Comparison of ENCODE assay signal across 30 cellular contexts in genomic region chr1:181295215-181295614, GRCh38.
"Had no signal": no experiment of that assay in that cellular context is flagged by ENCODE, and none has a peak within 500 bp of the region (broad histone marks: within the 10 kb centered on the region; RNA-seq: fewer than 3 reads in every experiment).

No MANE protein-coding gene starts in this region.

- H3K9me3 ChIP-seq: ascending aorta had no signal

- H3K4me1 ChIP-seq: ascending aorta had no signal

- DNase-seq: activated B cell treated with CpG ODN at 0.5 μM for 24 hours; activated CD4-positive, alpha-beta memory T cell treated with anti-CD3 and anti-CD28 coated beads for 36 hours; activated CD4-positive, alpha-beta T cell treated with anti-CD3 and anti-CD28 coated beads for 4 hours; activated CD4-positive, alpha-beta T cell treated with anti-CD3 and anti-CD28 coated beads, Interleukin-2, amount 10 ng/mL, durations not matched to agents 24 days and 14 days; activated CD4-positive, alpha-beta T cell treated with anti-CD3 and anti-CD28 coated beads, Interleukin-2, amount 50 U/mL, for 1 hour; activated CD4-positive, alpha-beta T cell treated with anti-CD3 and anti-CD28 coated beads, Interleukin-2, amount 50 U/mL, for 4 hours; activated CD4-positive, CD25-positive, alpha-beta regulatory T cell treated with anti-CD3 and anti-CD28 coated beads, Interleukin-2, amount 50 U/mL, for 72 hours; activated CD8-positive, alpha-beta memory T cell treated with anti-CD3 and anti-CD28 coated beads, Interleukin-2, amount 50 U/mL, for 4 hours; activated CD8-positive, alpha-beta T cell treated with anti-CD3 and anti-CD28 coated beads for 36 hours; activated gamma-delta T cell; activated naive CD4-positive, alpha-beta T cell treated with anti-CD3 and anti-CD28 coated beads, Interleukin-2, amount 10 ng/mL, durations not matched to agents 7 days and 5 days; activated naive CD4-positive, alpha-beta T cell treated with Interleukin-2 at 50 U/mL for 16 hours; activated naive CD8-positive, alpha-beta T cell treated with anti-CD3 and anti-CD28 coated beads, Interleukin-2, amount 10 ng/mL, durations not matched to agents 7 days and 5 days; activated naive CD8-positive, alpha-beta T cell treated with anti-CD3 and anti-CD28 coated beads, Interleukin-2, amount 50 U/mL, for 24 hours; activated T-cell treated with anti-CD3 and anti-CD28 coated beads for 4 hours; activated T-cell treated with anti-CD3 and anti-CD28 coated beads, Interleukin-2, amount 50 U/mL, for 1 hour; activated T-cell treated with anti-CD3 and anti-CD28 coated beads, Interleukin-2, amount 50 U/mL, for 4 hours; activated T-cell treated with anti-CD3 and anti-CD28 coated beads, Interleukin-2, amount 50 U/mL, for 72 hours; amygdala; anterior cingulate cortex; caudate nucleus; cerebellar nuclear complex; T-helper 2 cell; T-helper 9 cell had no signal

- H3K27ac ChIP-seq: ascending aorta, cardiac muscle cell, VCaP had no signal

- ATAC-seq: activated CD8-positive, alpha-beta T cell treated with anti-CD3 and anti-CD28 coated beads for 36 hours; activated naive CD8-positive, alpha-beta T cell treated with anti-CD3 and anti-CD28 coated beads, Interleukin-2, amount 50 U/mL, for 24 hours; activated T-cell treated with anti-CD3 and anti-CD28 coated beads, Interleukin-2, amount 50 U/mL, for 4 hours; activated T-cell treated with anti-CD3 and anti-CD28 coated beads, Interleukin-2, amount 50 U/mL, for 72 hours; activated T-helper 17 cell treated with anti-CD3 and anti-CD28 coated beads, Interleukin-2, amount 50 U/mL, for 72 hours had no signal

- FAIRE-seq: bronchial epithelial cell, TTC549 had no signal

- H3K27me3 ChIP-seq: ascending aorta had no signal

- H3K36me3 ChIP-seq: ascending aorta, cardiac muscle cell had no signal

- H3K4me3 ChIP-seq: ascending aorta, cardiac muscle cell had no signal
